Comparison of ENCODE assay signal across 9 cellular contexts in genomic region chr1:145215061-145215460, GRCh38. TPM values are rescaled to one million over a fixed set of nuclear protein-coding genes. Genes with fewer than 3 reads are reported as not detected.
A peak's percentile ranks its signal among the peaks of the same experiment; 100 is the strongest.
DNase-seq lines count a peak whose midpoint lies in the region; TF ChIP-seq lines count a peak whose summit lies in the region.
"Not testable (repeated sequence)": the region's sequence is repeated elsewhere in the genome, so short reads cannot be mapped to it uniquely, and the experiment has no call there.
"Had no signal": no experiment of that assay in that cellular context is flagged by ENCODE, and none has a peak within 500 bp of the region (broad histone marks: within the 10 kb centered on the region; RNA-seq: fewer than 3 reads in every experiment).

No MANE protein-coding gene starts in this region.

- H3K36me3 ChIP-seq in BLaER1 treated with 17β-estradiol and CSF1 and Interleukin-3, amounts not matched to agents 10 nM and 100 nM; OCI-LY3 (replicated peaks; ENCODE audit: low read depth, low read length); mesodermal cell (ENCODE audit: control insufficient read depth, insufficient read depth, low read length); stomach: not testable (repeated sequence)

- TF ChIP-seq POLR2A in stomach (IDR thresholded peaks at IDR 0.05): not testable (repeated sequence)

- H2AFZ ChIP-seq in OCI-LY3 (ENCODE audit: low read depth, low read length): not testable (repeated sequence)

- H3K4me1 Mint-ChIP-seq in activated CD4-positive, alpha-beta memory T cell treated with anti-CD3 and anti-CD28 coated beads for 36 hours (ENCODE audit: low read depth): not testable (repeated sequence)

- intact Hi-C loops in activated CD4-positive, alpha-beta memory T cell treated with anti-CD3 and anti-CD28 coated beads for 36 hours (cut with micrococcal nuclease); stomach (cut with DNase I; ENCODE audit: low total_unique reads): not testable (repeated sequence)

- POLR2A ChIA-PET in activated CD4-positive, alpha-beta memory T cell treated with anti-CD3 and anti-CD28 coated beads for 36 hours (lab: Charles Lee): not testable (repeated sequence)

- H3K27me3 ChIP-seq in BLaER1 treated with 17β-estradiol and CSF1 and Interleukin-3, amounts not matched to agents 10 nM and 100 nM; OCI-LY3 (ENCODE audit: low read depth, low read length); stomach: not testable (repeated sequence)

- WGBS in mesodermal cell (ENCODE audit: insufficient coverage in 2 of 2), 2 experiments: 0 to 2% methylated on average over 4 to 7 of the region's 35 CpGs
- WGBS in stomach, 5 donors: 0 to 1% (median 1%) methylated on average over 11 to 21 of the region's 35 CpGs; no CpG with 5 or more reads in 2 of the 5 donors

- H3K4me1 ChIP-seq in BLaER1 treated with 17β-estradiol and CSF1 and Interleukin-3, amounts not matched to agents 10 nM and 100 nM; OCI-LY3 (ENCODE audit: low read length); mesodermal cell (ENCODE audit: control insufficient read depth, insufficient read depth, low read length, poor library complexity, severe bottlenecking); stomach: not testable (repeated sequence)

- not testable (repeated sequence) for H3K4me2 ChIP-seq in BLaER1 treated with 17β-estradiol and CSF1 and Interleukin-3, amounts not matched to agents 10 nM and 100 nM; OCI-LY3 (ENCODE audit: low read length)

- H3K9me3 ChIP-seq in BLaER1 treated with 17β-estradiol and CSF1 and Interleukin-3, amounts not matched to agents 10 nM and 100 nM (replicated peaks in 1 of 11); OCI-LY3 (ENCODE audit: insufficient read depth, low read length); mesodermal cell (ENCODE audit: control insufficient read depth, low read length); stomach: not testable (repeated sequence)

- peak overlapping the region; percentile 45 to 76 (median 73); a peak in 19 of 22 replicates for H3K9ac ChIP-seq in BLaER1 treated with 17β-estradiol and CSF1 and Interleukin-3, amounts not matched to agents 10 nM and 100 nM
- H3K9ac ChIP-seq in OCI-LY3 (ENCODE audit: low read length): peak overlapping the region; percentile 51; the same call in 1 of the 2 replicates

- peak overlapping the region in 10 of 11 experiments; percentile 56 to 77 (median 68); a peak in 19 of 22 replicates for H3K27ac ChIP-seq in BLaER1 treated with 17β-estradiol and CSF1 and Interleukin-3, amounts not matched to agents 10 nM and 100 nM
- H3K27ac ChIP-seq in OCI-LY3 (ENCODE audit: low read length); mesodermal cell (ENCODE audit: low read depth, low read length, severe bottlenecking): not testable (repeated sequence)
- H3K27ac ChIP-seq in stomach: peak overlapping the region; percentile 82 to 91 (median 87)

- not testable (repeated sequence) for H3K27ac Mint-ChIP-seq in activated CD4-positive, alpha-beta memory T cell treated with anti-CD3 and anti-CD28 coated beads for 36 hours

- not testable (repeated sequence) for TF ChIP-seq CTCF in OCI-LY3 (IDR thresholded peaks at IDR 0.05; ENCODE audit: low read depth, low read length); fibroblast of the aortic adventitia (IDR thresholded peaks at IDR 0.05; ENCODE audit: insufficient read depth, low read length); stomach (IDR thresholded peaks at IDR 0.05)

- not testable (repeated sequence) for H3K36me3 Mint-ChIP-seq in activated CD4-positive, alpha-beta memory T cell treated with anti-CD3 and anti-CD28 coated beads for 36 hours

- not testable (repeated sequence) for H3K27me3 Mint-ChIP-seq in activated CD4-positive, alpha-beta memory T cell treated with anti-CD3 and anti-CD28 coated beads for 36 hours

- H3K4me3 Mint-ChIP-seq in activated CD4-positive, alpha-beta memory T cell treated with anti-CD3 and anti-CD28 coated beads for 36 hours: not testable (repeated sequence)

- CTCF ChIA-PET in activated CD4-positive, alpha-beta memory T cell treated with anti-CD3 and anti-CD28 coated beads for 36 hours (lab: Charles Lee): not testable (repeated sequence)

- peak; percentile 67 for DNase-seq in activated CD4-positive, alpha-beta memory T cell treated with anti-CD3 and anti-CD28 coated beads for 36 hours
- DNase-seq in activated naive CD8-positive, alpha-beta T cell treated with anti-CD3 and anti-CD28 coated beads, Interleukin-2, amount 50 U/mL, for 16 hours (ENCODE audit: low read depth, low spot score): peak; percentile 25
- DNase-seq in fibroblast of the aortic adventitia (ENCODE audit: low read depth): not testable (repeated sequence)
- DNase-seq in stimulated activated CD4-positive, alpha-beta T cell treated with anti-CD3 and anti-CD28 coated beads, Interleukin-12 subunit alpha, Interleukin-12 subunit beta, amount 100 ng/mL, for 24 hours (ENCODE audit: low read depth in 2 of 2): peak; percentile 29 to 32
- DNase-seq in stomach: peak; percentile 63

- not testable (repeated sequence) for H4K20me1 ChIP-seq in BLaER1 treated with 17β-estradiol and CSF1 and Interleukin-3, amounts not matched to agents 10 nM and 100 nM; OCI-LY3 (ENCODE audit: insufficient read depth, low read length)

- not testable (repeated sequence) for TF ChIP-seq EP300 in stomach (IDR thresholded peaks at IDR 0.05)

- not testable (repeated sequence) for H3K79me2 ChIP-seq in OCI-LY3 (ENCODE audit: low read length)

- H3K4me3 ChIP-seq in BLaER1 treated with 17β-estradiol and CSF1 and Interleukin-3, amounts not matched to agents 10 nM and 100 nM: peak overlapping the region; percentile 45 to 69 (median 59)
- H3K4me3 ChIP-seq in OCI-LY3 (ENCODE audit: low read length) (peak overlapping the region; percentile 69), fibroblast of the aortic adventitia (ENCODE audit: low read depth, low read length) (peak overlapping the region; percentile 49), mesodermal cell (ENCODE audit: extremely low read depth, insufficient read depth, low read length, poor library complexity, severe bottlenecking) (peak overlapping the region; percentile 29), stomach (peak overlapping the region; percentile 40 to 58 (median 55))

- not testable (repeated sequence) for H3K9me3 Mint-ChIP-seq in activated CD4-positive, alpha-beta memory T cell treated with anti-CD3 and anti-CD28 coated beads for 36 hours

RNA-seq across cellular contexts. Expression of gene PPIAL4D, which starts 26.9 kb away (rescaled TPM):
- total RNA-seq in activated CD4-positive, alpha-beta memory T cell treated with anti-CD3 and anti-CD28 coated beads for 36 hours: not detected
- total RNA-seq in fibroblast of the aortic adventitia (ENCODE audit: low replicate concordance): not detected in 2 replicates
- not detected for polyA plus RNA-seq in mesodermal cell (2013, experiment 1 of 2)
- polyA plus RNA-seq in mesodermal cell (2013, experiment 2 of 2): not detected
- total RNA-seq in stomach: not detected
- not detected for polyA plus RNA-seq in stomach
- polyA plus RNA-seq: IgD-negative memory B cell had no signal
